Comparison of ENCODE assay signal across 9 cellular contexts in genomic region chr19:39833160-39833463, GRCh38. TPM values are rescaled to one million over a fixed set of nuclear protein-coding genes. Genes with fewer than 3 reads are reported as not detected.
DNase-seq lines count a peak whose midpoint lies in the region; ATAC-seq, FAIRE-seq and TF ChIP-seq lines count a peak whose summit lies in the region.
"Had no signal": no experiment of that assay in that cellular context is flagged by ENCODE, and none has a peak within 500 bp of the region (broad histone marks: within the 10 kb centered on the region; RNA-seq: fewer than 3 reads in every experiment).

No MANE protein-coding gene starts in this region.

- peaks cover 8% of the 10 kb centered on the region for H3K79me2 ChIP-seq in endothelial cell of umbilical vein (ENCODE audit: control insufficient read depth, insufficient read depth, low read length)

- H3K4me3 Mint-ChIP-seq in Calu3 (ENCODE audit: low read depth, unreplicated experiment) = peak overlapping the region; percentile 81

- H3K27ac ChIP-seq in endothelial cell of umbilical vein (ENCODE audit: insufficient read depth, low read depth, low read length) = peak overlapping the region; percentile 77
- peak overlapping the region; percentile 75 to 89 (median 81) for H3K27ac ChIP-seq in pancreas

- 0 to 1% methylated on average over 20 to 24 of the region's 24 CpGs for WGBS in pancreas, 2 donors

- dilution Hi-C loops in endothelial cell of umbilical vein (cut with MboI; ENCODE audit: extremely low pct_ligation_motif_present, low sequenced_read_pairs) = no loop called here

- CTCF ChIA-PET in Calu3 (lab: Charles Lee) (interaction anchor here (1.0 to 1.6 kb wide), 5 partner anchors 10 to 398 kb away, joined by 3 to 22 read pairs (median 8); partner anchors contain the start of genes FBL, PSMC4 and RPS16), endothelial cell of umbilical vein (lab: Charles Lee) (interaction anchor here (1.1 to 2.1 kb wide), 3 partner anchors 8 to 40 kb away, joined by 4 to 31 read pairs (median 15); no protein-coding TSS in a partner anchor)

- H3K4me1 ChIP-seq in NT2/D1 (ENCODE audit: insufficient read depth, insufficient read length) (no peaks in the 10 kb centered on the region), endothelial cell of umbilical vein (ENCODE audit: control insufficient read depth, extremely low read depth, insufficient read depth, low read length) (peaks cover 8% of the 10 kb centered on the region), pancreas (peaks cover 9 to 14% (median 10%) of the 10 kb centered on the region in 3 donors)

- intact Hi-C loops in Calu3 (cut with micrococcal nuclease; ENCODE audit: unreplicated experiment) = no loop called here
- intact Hi-C loops in endothelial cell of umbilical vein (cut with micrococcal nuclease) = loop anchor here (1.0 to 5.0 kb wide), 3 partner anchors 9 to 594 kb away; partner anchors contain the start of genes FBL and SERTAD1
- intact Hi-C loops in pancreas (cut with DNase I) = no loop called here

- TF ChIP-seq POLR2A in endothelial cell of umbilical vein (IDR thresholded peaks at IDR 0.05; ENCODE audit: low read depth, low read length) = no peak

- H3K36me3 ChIP-seq in NT2/D1 (ENCODE audit: insufficient read depth, insufficient read length, low read length) (peaks cover 78% of the 10 kb centered on the region), endothelial cell of umbilical vein (ENCODE audit: control insufficient read depth in 2 of 2, extremely low read depth in 1 of 2, insufficient read depth in 2 of 2, low read length in 2 of 2) (peaks cover 2 to 33% of the 10 kb centered on the region in 2 experiments), pancreas (peaks cover 4 to 50% (median 38%) of the 10 kb centered on the region in 3 donors)

- peaks cover 86% of the 10 kb centered on the region for H3K36me3 Mint-ChIP-seq in Calu3 (ENCODE audit: insufficient read depth, unreplicated experiment)

- BruUV-seq in Calu3 (replicated peaks; lab: Mats Ljungman, UMichigan) (no TSS peak), endothelial cell of umbilical vein (replicated peaks; lab: Mats Ljungman, UMichigan) (no TSS peak)

- H3K9me3 Mint-ChIP-seq in Calu3 (ENCODE audit: low read depth, unreplicated experiment) = no peaks in the 10 kb centered on the region

- ATAC-seq in pancreas = peak in 1 of 4 donors; percentile 39

- FAIRE-seq in endothelial cell of umbilical vein (lab: Jason Lieb, UNC) (no peak), pancreas (lab: Jason Lieb, UNC) (no peak)

- TF ChIP-seq CTCF in Calu3 (IDR thresholded peaks at IDR 0.05; ENCODE audit: unreplicated experiment) (no peak), endothelial cell of umbilical vein (IDR thresholded peaks at IDR 0.05; ENCODE audit: extremely low read depth in 1 of 2, insufficient read depth in 1 of 2, low read depth in 1 of 2, low read length in 2 of 2) (no peak), pancreas (IDR thresholded peaks at IDR 0.05) (no peak)

- no peaks in the 10 kb centered on the region for H3K9me1 ChIP-seq in endothelial cell of umbilical vein (replicated peaks; ENCODE audit: control insufficient read depth, extremely low read depth, insufficient read depth, low read length)

- H4K20me1 ChIP-seq in endothelial cell of umbilical vein (replicated peaks; ENCODE audit: control insufficient read depth, extremely low read depth, insufficient read depth, low read length) = no peaks in the 10 kb centered on the region

- POLR2A ChIA-PET in endothelial cell of umbilical vein (lab: Charles Lee) = interaction anchor here (0.6 to 1.6 kb wide), 4 partner anchors 8 to 40 kb away, joined by 3 to 8 read pairs (median 4); no protein-coding TSS in a partner anchor

- DNase-seq in Calu3 = no peak
- DNase-seq in NT2/D1 (ENCODE audit: low read depth, low spot score) = no peak
- no peak for DNase-seq in endothelial cell of umbilical vein (ENCODE audit: low read depth, low spot score)
- DNase-seq in pancreas = no peak
- no peak for DNase-seq in NCI-H446 (lab: John Stamatoyannopoulos, UW)
- DNase-seq in NCI-H2107 (lab: John Stamatoyannopoulos, UW) = no peak
- DNase-seq in kidney glomerular epithelial cell (lab: John Stamatoyannopoulos, UW) = no peak
- no peak for DNase-seq in NCI-H2081 treated with DMSO at 0.1 percent for 48 hours (lab: John Stamatoyannopoulos, UW)

- no peaks in the 10 kb centered on the region for H3K27me3 Mint-ChIP-seq in Calu3 (ENCODE audit: unreplicated experiment)

- peak overlapping the region; percentile 59 for H3K4me3 ChIP-seq in NT2/D1 (ENCODE audit: insufficient read length, low read depth)
- H3K4me3 ChIP-seq in endothelial cell of umbilical vein (replicated peaks in 1 of 3; ENCODE audit: insufficient read depth in 1 of 3, low read depth in 1 of 3, low read length in 3 of 3) = peak overlapping the region; percentile 55 to 93 (median 66)
- peak overlapping the region; percentile 68 to 98 (median 95) for H3K4me3 ChIP-seq in pancreas

- H3K9me3 ChIP-seq in NT2/D1 (ENCODE audit: insufficient read depth, low read length) (no peaks in the 10 kb centered on the region), endothelial cell of umbilical vein (replicated peaks; ENCODE audit: control insufficient read depth, insufficient read depth, low read length) (no peaks in the 10 kb centered on the region), pancreas (no peaks in the 10 kb centered on the region)

- H3K9ac ChIP-seq in NT2/D1 (ENCODE audit: insufficient read length, low read depth) = peak overlapping the region; percentile 21
- peak overlapping the region; percentile 81 for H3K9ac ChIP-seq in endothelial cell of umbilical vein (replicated peaks; ENCODE audit: extremely low read depth, insufficient read depth, low read length)

- H3K4me2 ChIP-seq in endothelial cell of umbilical vein (ENCODE audit: insufficient read depth, low read length) = peak overlapping the region; percentile 48

- peak overlapping the region; percentile 44 for H2AFZ ChIP-seq in endothelial cell of umbilical vein (ENCODE audit: low read depth, low read length)

- H3K27ac Mint-ChIP-seq in Calu3 (ENCODE audit: unreplicated experiment) = peak overlapping the region; percentile 68

- H3K4me1 Mint-ChIP-seq in Calu3 (ENCODE audit: low read depth, unreplicated experiment) = peaks cover 35% of the 10 kb centered on the region

- no peaks in the 10 kb centered on the region for H3K27me3 ChIP-seq in NT2/D1 (ENCODE audit: insufficient read depth, insufficient read length)
- no peaks in the 10 kb centered on the region for H3K27me3 ChIP-seq in endothelial cell of umbilical vein (ENCODE audit: control insufficient read depth in 2 of 2, insufficient read depth in 2 of 2, low read length in 2 of 2)
- H3K27me3 ChIP-seq in pancreas = no peaks in the 10 kb centered on the region

TF ChIP-seq in endothelial cell of umbilical vein, 7 proteins besides CTCF, POLR2A, EP300 and RAD21:
- TF ChIP-seq JUN (IDR thresholded peaks at IDR 0.05; ENCODE audit: borderline replicate concordance, insufficient read depth, insufficient read length, low read depth) = no peak
- TF ChIP-seq EZH2 (IDR thresholded peaks at IDR 0.05; ENCODE audit: borderline replicate concordance, low read depth, low read length, severe bottlenecking) = no peak
- no peak for TF ChIP-seq POLR2AphosphoS5 (IDR thresholded peaks at IDR 0.05; ENCODE audit: insufficient read depth, low read depth, low read length)
- TF ChIP-seq FOS (IDR thresholded peaks at IDR 0.05; ENCODE audit: borderline replicate concordance, insufficient read depth, low read length) = no peak
- TF ChIP-seq MAX (IDR thresholded peaks at IDR 0.05; ENCODE audit: insufficient read depth, insufficient read length) = no peak

RNA-seq across cellular contexts. Expression of gene DYRK1B, which starts 0.8 kb away (rescaled TPM):
- total RNA-seq in Calu3 (2022) (21.5 and 24.6 TPM in 2 replicates), endothelial cell of umbilical vein (26.8 and 30.8 TPM in 2 replicates), pancreas (10 to 100 TPM in 1 of 6 donors, 1 to 10 TPM in 5; 6.2 to 14.1 (median 7.5) TPM)
- polyA plus RNA-seq in endothelial cell of umbilical vein (17.7 and 19.0 TPM in 2 replicates), pancreas (10 to 100 TPM; 12.8 to 20.6 TPM)
- 11.3 and 15.3 TPM in 2 replicates for polyA plus RNA-seq in endothelial cell of umbilical vein (2011; cell fraction: cytosol; rRNA removed)
- polyA plus RNA-seq in endothelial cell of umbilical vein (2011; cell fraction: nucleus; rRNA removed) = 25.0 and 37.0 TPM in 2 replicates
- 17.8 and 24.6 TPM in 2 replicates for polyA plus RNA-seq in endothelial cell of umbilical vein (2012)
- 21.3 and 26.4 TPM in 2 replicates for polyA minus RNA-seq in endothelial cell of umbilical vein
- polyA minus RNA-seq in endothelial cell of umbilical vein (2011; cell fraction: cytosol; rRNA and poly(A)+ RNA removed) = 8.2 TPM
- polyA minus RNA-seq in endothelial cell of umbilical vein (2011; cell fraction: nucleus; rRNA and poly(A)+ RNA removed) = 20.1 and 30.0 TPM in 2 replicates

RNA-seq across cellular contexts. Expression of gene FBL, which starts 13.1 kb away (rescaled TPM):
- 641 and 724 TPM in 2 replicates for total RNA-seq in Calu3 (2022)
- 271 and 277 TPM in 2 replicates for total RNA-seq in endothelial cell of umbilical vein
- 407 and 473 TPM in 2 replicates for polyA plus RNA-seq in endothelial cell of umbilical vein
- polyA plus RNA-seq in endothelial cell of umbilical vein (2011; cell fraction: cytosol; rRNA removed) = 479 and 595 TPM in 2 replicates
- 179 and 219 TPM in 2 replicates for polyA plus RNA-seq in endothelial cell of umbilical vein (2011; cell fraction: nucleus; rRNA removed)
- 315 and 347 TPM in 2 replicates for polyA plus RNA-seq in endothelial cell of umbilical vein (2012)
- polyA minus RNA-seq in endothelial cell of umbilical vein = 390 and 441 TPM in 2 replicates
- 218 TPM for polyA minus RNA-seq in endothelial cell of umbilical vein (2011; cell fraction: cytosol; rRNA and poly(A)+ RNA removed)
- 32.2 and 33.4 TPM in 2 replicates for polyA minus RNA-seq in endothelial cell of umbilical vein (2011; cell fraction: nucleus; rRNA and poly(A)+ RNA removed)
- total RNA-seq in pancreas = 100 to 1,000 TPM in 5 of 6 donors, 10 to 100 TPM in 1; 86.4 to 166 (median 109) TPM
- polyA plus RNA-seq in pancreas = 100 to 1,000 TPM in 1 of 2 donors, 10 to 100 TPM in 1; 96.4 to 131 TPM

RNA-seq across cellular contexts. Expression of gene LEUTX, which starts 54.5 kb away (rescaled TPM):
- total RNA-seq in Calu3 (2022) (not detected in 2 replicates), endothelial cell of umbilical vein (not detected in 2 replicates), pancreas (not detected)
- polyA plus RNA-seq in endothelial cell of umbilical vein (not detected in 2 replicates), pancreas (not detected)
- polyA plus RNA-seq in endothelial cell of umbilical vein (2011; cell fraction: cytosol; rRNA removed) = not detected in 2 replicates
- not detected in 2 replicates for polyA plus RNA-seq in endothelial cell of umbilical vein (2011; cell fraction: nucleus; rRNA removed)
- not detected in 2 replicates for polyA plus RNA-seq in endothelial cell of umbilical vein (2012)
- not detected in 2 replicates for polyA minus RNA-seq in endothelial cell of umbilical vein
- polyA minus RNA-seq in endothelial cell of umbilical vein (2011; cell fraction: cytosol; rRNA and poly(A)+ RNA removed) = not detected
- not detected in 2 replicates for polyA minus RNA-seq in endothelial cell of umbilical vein (2011; cell fraction: nucleus; rRNA and poly(A)+ RNA removed)
- total RNA-seq: subcutaneous adipose tissue had no signal
